10 cellular contexts compared by ENCODE assay signal in genomic region chr7:132739271-132739955, GRCh38.
DNase-seq lines count a peak whose midpoint lies in the region; ATAC-seq and TF ChIP-seq lines count a peak whose summit lies in the region.
"Had no signal": no experiment of that assay in that cellular context is flagged by ENCODE, and none has a peak within 500 bp of the region (broad histone marks: within the 10 kb centered on the region; RNA-seq: fewer than 3 reads in every experiment).

No MANE protein-coding gene starts in this region.

- CTCF ChIA-PET in PC-3 (lab: Charles Lee), result no interaction called here
- CTCF ChIA-PET in CD8-positive, alpha-beta memory T cell (lab: Charles Lee), result no interaction called here

- intact Hi-C loops in PC-3 (cut with micrococcal nuclease) (no loop called here), psoas muscle (cut with DNase I) (no loop called here), left colon (cut with DNase I, micrococcal nuclease) (no loop called here)

- no peaks in the 10 kb centered on the region for H3K9me2 ChIP-seq in PC-3 (replicated peaks; ENCODE audit: low read length)

- DNase-seq in GM04503 (ENCODE audit: low read depth) (peak; percentile 91), PC-3 (peak; percentile 80), fibroblast of lung (ENCODE audit: low read depth in 2 of 2) (peak; percentile 95 to 99), psoas muscle (peak; percentile 38 to 63), left colon (no peak), H9 (no peak)
- DNase-seq in CD8-positive, alpha-beta memory T cell, result no peak
- DNase-seq: NCI-H2081 treated with DMSO at 0.1 percent for 48 hours, testis had no signal

- peak; percentile 69 for ATAC-seq in PC-3
- peak; percentile 98 to 100 (median 99) for ATAC-seq in psoas muscle
- ATAC-seq in left colon, result no peak
- no peak for ATAC-seq in GM18868 (IDR thresholded peaks at IDR 0.05; ENCODE audit: unreplicated experiment)

- H3K4me3 ChIP-seq in PC-3 (ENCODE audit: low read length) (no peak overlapping the region), fibroblast of lung (replicated peaks in 1 of 4; ENCODE audit: control extremely low read depth in 1 of 4, insufficient read depth in 1 of 4, low read depth in 3 of 4, low read length in 4 of 4) (no peak overlapping the region), psoas muscle (no peak overlapping the region)
- H3K4me3 ChIP-seq in CD8-positive, alpha-beta memory T cell (ENCODE audit: low read length), result no peak overlapping the region
- H3K4me3 ChIP-seq: testis had no signal

- no peaks in the 10 kb centered on the region for H3F3A ChIP-seq in PC-3 (ENCODE audit: low read length, unreplicated experiment)

- H4K20me1 ChIP-seq in PC-3 (ENCODE audit: low read length), result no peaks in the 10 kb centered on the region
- no peaks in the 10 kb centered on the region for H4K20me1 ChIP-seq in fibroblast of lung (ENCODE audit: control insufficient read depth, extremely low read depth, insufficient read depth, low read length)
- no peaks in the 10 kb centered on the region for H4K20me1 ChIP-seq in H9 (ENCODE audit: control insufficient read depth, insufficient read depth, insufficient read length)

- no peak overlapping the region for H2BK20ac ChIP-seq in H9 (ENCODE audit: low read depth, low read length, poor library complexity, severe bottlenecking)

- H2BK15ac ChIP-seq in H9 (ENCODE audit: low read depth, low read length), result no peak overlapping the region

- no peaks in the 10 kb centered on the region for H3K79me1 ChIP-seq in H9 (ENCODE audit: insufficient read depth, low read depth, low read length, poor library complexity, severe bottlenecking)

- H3K27ac Mint-ChIP-seq in H9, result no peak overlapping the region
- H3K27ac Mint-ChIP-seq in CD8-positive, alpha-beta memory T cell, result no peak overlapping the region

- H3K9me3 ChIP-seq in PC-3 (ENCODE audit: low read length) (no peaks in the 10 kb centered on the region), fibroblast of lung (ENCODE audit: control insufficient read depth, insufficient read depth, low read depth, low read length) (no peaks in the 10 kb centered on the region), psoas muscle (peaks cover 13% of the 10 kb centered on the region), H9 (ENCODE audit: control insufficient read depth, low read depth, low read length) (no peaks in the 10 kb centered on the region)
- H3K9me3 ChIP-seq in CD8-positive, alpha-beta memory T cell (ENCODE audit: low read length), result no peaks in the 10 kb centered on the region
- H3K9me3 ChIP-seq: testis had no signal

- POLR2A ChIA-PET in PC-3 (lab: Charles Lee; ENCODE audit: unreplicated experiment), result no interaction called here
- POLR2A ChIA-PET in CD8-positive, alpha-beta memory T cell (lab: Charles Lee), result no interaction called here

- no peaks in the 10 kb centered on the region for H3K27me3 ChIP-seq in PC-3 (ENCODE audit: low read length)
- no peaks in the 10 kb centered on the region for H3K27me3 ChIP-seq in fibroblast of lung (ENCODE audit: control insufficient read depth, insufficient read depth, low read length)
- H3K27me3 ChIP-seq in psoas muscle (ENCODE audit: insufficient read depth in 3 of 3, low read length in 2 of 3), result no peaks in the 10 kb centered on the region
- no peaks in the 10 kb centered on the region for H3K27me3 ChIP-seq in H9 (ENCODE audit: insufficient read depth, low read length)
- H3K27me3 ChIP-seq in CD8-positive, alpha-beta memory T cell (ENCODE audit: insufficient read depth, low read length, poor library complexity, severe bottlenecking), result no peaks in the 10 kb centered on the region
- H3K27me3 ChIP-seq: testis had no signal

- no peak overlapping the region for H3K18ac ChIP-seq in H9 (ENCODE audit: insufficient read length, low read depth, low read length)

- H3K9me3 Mint-ChIP-seq in H9, result peaks cover 9 to 10% of the 10 kb centered on the region in 2 experiments
- peaks cover 0 to 16% (median 11%) of the 10 kb centered on the region in 5 donors for H3K9me3 Mint-ChIP-seq in CD8-positive, alpha-beta memory T cell

- no peak overlapping the region for H3K9ac ChIP-seq in PC-3 (ENCODE audit: low read length)
- no peak overlapping the region for H3K9ac ChIP-seq in fibroblast of lung (ENCODE audit: insufficient read depth, low read length)
- no peak overlapping the region for H3K9ac ChIP-seq in H9 (ENCODE audit: extremely low read depth, insufficient read length, low read length)

- peaks cover 17% of the 10 kb centered on the region for H3K27me3 Mint-ChIP-seq in H9 (ENCODE audit: low read depth)
- H3K27me3 Mint-ChIP-seq in CD8-positive, alpha-beta memory T cell, result peaks cover 21 to 30% of the 10 kb centered on the region in 2 donors

- H3K4me1 ChIP-seq in PC-3 (ENCODE audit: insufficient read depth, low read length) (peaks cover 18% of the 10 kb centered on the region), fibroblast of lung (ENCODE audit: control insufficient read depth, extremely low read depth, insufficient read depth, low read length) (peaks cover 17% of the 10 kb centered on the region), psoas muscle (peaks cover 3% of the 10 kb centered on the region), H9 (ENCODE audit: insufficient read depth, low read length) (no peaks in the 10 kb centered on the region)
- no peaks in the 10 kb centered on the region for H3K4me1 ChIP-seq in CD8-positive, alpha-beta memory T cell (ENCODE audit: insufficient read depth, low read length)
- H3K4me1 ChIP-seq: testis had no signal

- no peak overlapping the region for H3K4me2 ChIP-seq in PC-3 (ENCODE audit: low read length)
- H3K4me2 ChIP-seq in fibroblast of lung (ENCODE audit: extremely low read depth, insufficient read depth, low read length), result no peak overlapping the region
- no peak overlapping the region for H3K4me2 ChIP-seq in H9 (ENCODE audit: insufficient read depth, insufficient read length, low read length)

- H3K14ac ChIP-seq in H9 (ENCODE audit: insufficient read depth, low read length), result no peak overlapping the region

- H3K4me3 Mint-ChIP-seq in H9, result no peak overlapping the region
- H3K4me3 Mint-ChIP-seq in CD8-positive, alpha-beta memory T cell, result no peak overlapping the region

- H2BK120ac ChIP-seq in H9 (ENCODE audit: low read depth, low read length, poor library complexity, severe bottlenecking), result no peak overlapping the region

- BruUV-seq in PC-3 (replicated peaks; lab: Mats Ljungman, UMichigan), result no TSS peak

- no peak overlapping the region for H4K8ac ChIP-seq in H9 (replicated peaks; ENCODE audit: insufficient read length, low read depth, low read length)

- no peak overlapping the region for H3T11ph ChIP-seq in H9 (ENCODE audit: low read length)

- no peaks in the 10 kb centered on the region for H3K36me3 ChIP-seq in PC-3 (ENCODE audit: low read depth, low read length)
- H3K36me3 ChIP-seq in fibroblast of lung (ENCODE audit: control insufficient read depth, insufficient read depth, low read length), result no peaks in the 10 kb centered on the region
- H3K36me3 ChIP-seq in psoas muscle (ENCODE audit: insufficient read depth in 1 of 2, low read depth in 1 of 2), result no peaks in the 10 kb centered on the region
- H3K36me3 ChIP-seq in CD8-positive, alpha-beta memory T cell (ENCODE audit: insufficient read depth, low read length), result no peaks in the 10 kb centered on the region

- peaks cover 5 to 7% (median 7%) of the 10 kb centered on the region in 3 experiments; a peak in 5 of 7 replicates for H3K36me3 Mint-ChIP-seq in H9 (ENCODE audit: insufficient read depth in 1 of 3, low read depth in 3 of 3)
- no peaks in the 10 kb centered on the region for H3K36me3 Mint-ChIP-seq in CD8-positive, alpha-beta memory T cell

- H4K5ac ChIP-seq in H9 (ENCODE audit: insufficient read length, low read depth, low read length), result no peak overlapping the region

- no peak overlapping the region for H2AK5ac ChIP-seq in H9 (ENCODE audit: insufficient read length, low read length)

- TF ChIP-seq CTCF in PC-3 (conservative IDR thresholded peaks at IDR 0.05; ENCODE audit: low read depth, low read length) (no peak), fibroblast of lung (conservative IDR thresholded peaks at IDR 0.05 in 1 of 2, IDR thresholded peaks at IDR 0.05 in 1 of 2; ENCODE audit: low read depth in 1 of 2, low read length in 2 of 2) (no peak), psoas muscle (IDR thresholded peaks at IDR 0.05) (no peak), H9 (conservative IDR thresholded peaks at IDR 0.05) (no peak)

- no peak overlapping the region for H3K4ac ChIP-seq in H9 (ENCODE audit: low read depth, low read length)

- H3K23ac ChIP-seq in H9 (ENCODE audit: insufficient read length, low read depth, low read length), result no peak overlapping the region

- no peaks in the 10 kb centered on the region for H3K4me1 Mint-ChIP-seq in H9
- no peaks in the 10 kb centered on the region for H3K4me1 Mint-ChIP-seq in CD8-positive, alpha-beta memory T cell

- no peak overlapping the region for H3K27ac ChIP-seq in PC-3 (ENCODE audit: low read length)
- H3K27ac ChIP-seq in fibroblast of lung (ENCODE audit: insufficient read depth, low read length), result no peak overlapping the region
- no peak overlapping the region for H3K27ac ChIP-seq in psoas muscle
- H3K27ac ChIP-seq in H9 (ENCODE audit: insufficient read length, low read depth, low read length), result no peak overlapping the region
- H3K27ac ChIP-seq in CD8-positive, alpha-beta memory T cell (ENCODE audit: low read depth, low read length), result no peak overlapping the region
- H3K27ac ChIP-seq: testis had no signal

- no peak overlapping the region for H4K91ac ChIP-seq in H9 (ENCODE audit: insufficient read length, low read depth, low read length)

- no peak overlapping the region for H3K56ac ChIP-seq in H9 (ENCODE audit: insufficient read length, low read depth, low read length)

- H2AFZ ChIP-seq in PC-3 (ENCODE audit: low read length) (no peak overlapping the region), fibroblast of lung (ENCODE audit: low read length) (no peak overlapping the region), H9 (ENCODE audit: low read length) (no peak overlapping the region)

- WGBS in psoas muscle, 3 donors, result 23 to 26% (median 24%) methylated on average over 5 of the region's 5 CpGs
- no CpG with 5 or more reads among the region's 5 CpGs for WGBS in H9 (ENCODE audit: extremely low coverage, insufficient read length, low lambda C conversion rate)

- H2BK12ac ChIP-seq in H9 (ENCODE audit: insufficient read length, low read depth, low read length), result no peak overlapping the region

- H2BK5ac ChIP-seq in H9 (ENCODE audit: insufficient read length, low read length), result no peak overlapping the region

- H3K23me2 ChIP-seq in H9 (ENCODE audit: insufficient read length, low read depth, low read length, poor library complexity, severe bottlenecking), result no peaks in the 10 kb centered on the region

- H3K79me2 ChIP-seq in PC-3 (ENCODE audit: low read length) (no peaks in the 10 kb centered on the region), fibroblast of lung (ENCODE audit: control insufficient read depth, insufficient read depth, low read length) (no peaks in the 10 kb centered on the region), H9 (ENCODE audit: insufficient read depth, low read length) (no peaks in the 10 kb centered on the region)

Comparison
In these comparisons a context has a peak if more than half of its experiments do, and no peak if none do; other contexts are left out.
1. DNase-seq: peak in GM04503 (single experiment), PC-3 (single experiment), fibroblast of lung (2 of 2) and psoas muscle (2 of 2); none in left colon (0 of 2), H9 (single experiment) and CD8-positive, alpha-beta memory T cell (0 of 5).
2. ATAC-seq: peak in PC-3 (single experiment) and psoas muscle (4 of 4); none in left colon (single experiment) and GM18868 (single experiment).